ENCODE assay signal across 13 cellular contexts in the genomic region with DNA sequence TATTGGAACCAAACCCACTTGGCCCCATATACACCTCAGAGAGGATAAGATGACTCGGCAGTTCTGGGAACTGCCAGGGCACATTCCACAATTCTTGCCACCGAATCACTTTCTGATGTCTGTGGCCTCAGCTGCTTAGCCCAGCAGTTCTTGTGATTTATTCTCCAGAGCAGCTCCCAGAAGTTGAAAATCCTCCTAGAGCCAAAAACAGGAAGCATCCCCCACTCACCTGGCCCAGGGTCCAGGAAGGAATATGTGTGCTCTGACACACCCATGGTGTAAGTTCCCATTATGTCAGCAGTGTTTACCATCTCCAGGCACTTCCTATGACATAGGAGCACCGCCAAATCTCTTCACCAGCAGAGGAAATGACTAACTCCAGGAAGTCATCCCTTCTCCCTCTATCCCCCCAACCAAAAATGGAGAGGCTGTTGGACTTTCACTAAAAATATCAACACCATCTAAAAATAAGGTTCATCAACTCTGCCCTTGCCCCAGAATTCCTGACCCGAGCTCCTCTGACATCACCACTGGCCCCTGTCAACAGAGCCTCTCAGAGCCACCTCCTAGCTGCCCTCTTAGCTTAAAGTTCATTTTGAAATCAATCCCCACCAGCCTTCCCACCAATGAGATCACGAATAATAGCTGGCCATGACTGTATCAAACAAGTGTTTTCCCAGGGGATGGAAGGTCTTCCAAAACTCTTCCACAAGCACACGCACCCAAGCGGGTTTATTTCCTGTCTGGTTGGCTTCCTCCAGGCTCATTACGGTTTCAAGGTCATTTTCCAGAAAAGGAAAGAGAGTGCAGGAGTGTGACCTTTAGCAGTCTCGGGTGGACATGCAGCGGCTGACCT.
A peak's percentile ranks its signal among the peaks of the same experiment; 100 is the strongest.
DNase-seq lines count a peak whose midpoint lies in the region; ATAC-seq, FAIRE-seq and TF ChIP-seq lines count a peak whose summit lies in the region.
"Had no signal": no experiment of that assay in that cellular context is flagged by ENCODE, and none has a peak within 500 bp of the region (broad histone marks: within the 10 kb centered on the region; RNA-seq: fewer than 3 reads in every experiment).

No MANE protein-coding gene starts in this region.

- no TSS peak for BruUV-seq in PC-9 (replicated peaks; lab: Mats Ljungman, UMichigan)

- intact Hi-C loops in PC-9 (cut with micrococcal nuclease; ENCODE audit: unreplicated experiment) (loop anchor here (10.0 kb wide), 1 partner anchor 1603 kb away; no protein-coding TSS in a partner anchor), esophagus squamous epithelium (cut with DNase I) (no loop called here)

- FAIRE-seq in GM19239 (lab: Jason Lieb, UNC) (no peak), GM12891 (lab: Jason Lieb, UNC) (no peak)

- H3K4me1 ChIP-seq in PC-9 (replicated peaks; ENCODE audit: insufficient read depth) (peaks cover 6% of the 10 kb centered on the region), esophagus squamous epithelium (peaks cover 5 to 10% (median 6%) of the 10 kb centered on the region in 3 donors)

- TF ChIP-seq POLR2A in esophagus squamous epithelium (IDR thresholded peaks at IDR 0.05) (no peak), GM12891 (IDR thresholded peaks at IDR 0.05; ENCODE audit: low read depth, low read length) (no peak)

- no peaks in the 10 kb centered on the region for H3K36me3 Mint-ChIP-seq in nephron (ENCODE audit: low read depth)
- H3K36me3 Mint-ChIP-seq: natural killer cell treated with Interleukin-12 subunit alpha and Interleukin-12 subunit beta and Interleukin-15 and Interleukin-18, amount 100 ng/mL, for 72 hours had no signal

- no peak overlapping the region for H2AFZ ChIP-seq in PC-9

- no peaks in the 10 kb centered on the region for H3K9me3 Mint-ChIP-seq in nephron
- H3K9me3 Mint-ChIP-seq: natural killer cell treated with Interleukin-12 subunit alpha and Interleukin-12 subunit beta and Interleukin-15 and Interleukin-18, amount 100 ng/mL, for 72 hours had no signal

- no peaks in the 10 kb centered on the region for H3F3A ChIP-seq in PC-9 (ENCODE audit: insufficient read depth, low read depth)

- peaks cover 8% of the 10 kb centered on the region for H3K4me1 Mint-ChIP-seq in nephron

- no peak overlapping the region for H3K4me2 ChIP-seq in PC-9

- POLR2A ChIA-PET in PC-9 (lab: Charles Lee; ENCODE audit: unreplicated experiment) = no interaction called here

- no peak overlapping the region for H3K4me3 Mint-ChIP-seq in nephron
- H3K4me3 Mint-ChIP-seq: natural killer cell treated with Interleukin-12 subunit alpha and Interleukin-12 subunit beta and Interleukin-15 and Interleukin-18, amount 100 ng/mL, for 72 hours had no signal

- WGBS in esophagus squamous epithelium, 2 donors = 52 to 61% methylated on average over 10 of the region's 10 CpGs

- no peaks in the 10 kb centered on the region for H3K27me3 ChIP-seq in PC-9 (ENCODE audit: insufficient read depth, low read depth)
- no peaks in the 10 kb centered on the region for H3K27me3 ChIP-seq in esophagus squamous epithelium
- H3K27me3 ChIP-seq: cardiac muscle cell had no signal

- CTCF ChIA-PET in PC-9 (lab: Charles Lee) = no interaction called here

- DNase-seq in AG10803 (ENCODE audit: low read depth) (peak; percentile 52), PC-9 (peak; percentile 15 to 49), esophagus squamous epithelium (lab: John Stamatoyannopoulos, UW) (no peak), SW 1271 (lab: John Stamatoyannopoulos, UW) (no peak), GM19239 (ENCODE audit: insufficient read length, low spot score) (no peak), GM12891 (ENCODE audit: insufficient read length, low spot score) (no peak)
- DNase-seq: activated CD8-positive, alpha-beta memory T cell treated with anti-CD3 and anti-CD28 coated beads, Interleukin-2, amount 50 U/mL, for 48 hours; hippocampal formation; NCI-H446 treated with DMSO at 0.1 percent for 48 hours had no signal

- TF ChIP-seq CTCF in AG10803 (conservative IDR thresholded peaks at IDR 0.05; ENCODE audit: low read length) = no peak
- TF ChIP-seq CTCF in PC-9 (conservative IDR thresholded peaks at IDR 0.05) = no peak
- TF ChIP-seq CTCF in esophagus squamous epithelium (IDR thresholded peaks at IDR 0.05) = no peak
- TF ChIP-seq CTCF in nephron (IDR thresholded peaks at IDR 0.05; ENCODE audit: unreplicated experiment in 3 of 3) = no peak

- no peak overlapping the region for H3K27ac ChIP-seq in PC-9
- peak overlapping the region; percentile 7 to 50 (median 24) for H3K27ac ChIP-seq in esophagus squamous epithelium
- H3K27ac ChIP-seq: cardiac muscle cell had no signal

- H3K79me2 ChIP-seq in PC-9 (ENCODE audit: low read depth) = no peaks in the 10 kb centered on the region

- H3K9me3 ChIP-seq in PC-9 (ENCODE audit: insufficient read depth, low read depth) (no peaks in the 10 kb centered on the region), esophagus squamous epithelium (no peaks in the 10 kb centered on the region)

- H3K27ac Mint-ChIP-seq in nephron = peak overlapping the region; percentile 17 to 73 (median 45)
- H3K27ac Mint-ChIP-seq: natural killer cell treated with Interleukin-12 subunit alpha and Interleukin-12 subunit beta and Interleukin-15 and Interleukin-18, amount 100 ng/mL, for 72 hours had no signal

- ATAC-seq in HG02763 (IDR thresholded peaks at IDR 0.05; ENCODE audit: unreplicated experiment) = no peak
- ATAC-seq: natural killer cell treated with Interleukin-12 subunit alpha and Interleukin-12 subunit beta and Interleukin-15 and Interleukin-18, amount 100 ng/mL, for 72 hours had no signal

- H3K36me3 ChIP-seq in PC-9 (ENCODE audit: low read depth) (no peaks in the 10 kb centered on the region), esophagus squamous epithelium (no peaks in the 10 kb centered on the region)
- H3K36me3 ChIP-seq: cardiac muscle cell had no signal

- H4K20me1 ChIP-seq in PC-9 (ENCODE audit: insufficient read depth) = no peaks in the 10 kb centered on the region

- no peaks in the 10 kb centered on the region for H3K9me2 ChIP-seq in PC-9 (ENCODE audit: insufficient read depth)

- H3K4me3 ChIP-seq in AG10803 (ENCODE audit: low read length) (no peak overlapping the region), PC-9 (no peak overlapping the region), esophagus squamous epithelium (no peak overlapping the region)
- H3K4me3 ChIP-seq: cardiac muscle cell had no signal

- H3K27me3 Mint-ChIP-seq in nephron (ENCODE audit: low read depth) = peaks cover 5% of the 10 kb centered on the region

TF ChIP-seq in GM12891, 5 proteins besides CTCF, POLR2A, EP300 and RAD21:
- TF ChIP-seq SPI1 (IDR thresholded peaks at IDR 0.05; ENCODE audit: low read depth, low read length) (no peak), TAF1 (IDR thresholded peaks at IDR 0.05; ENCODE audit: low read depth, low read length) (no peak), PAX5 (IDR thresholded peaks at IDR 0.05; ENCODE audit: insufficient read depth, low read length, severe bottlenecking) (no peak), POLR2AphosphoS5 (IDR thresholded peaks at IDR 0.05; ENCODE audit: low read depth, low read length) (no peak), POU2F2 (IDR thresholded peaks at IDR 0.05; ENCODE audit: low read depth, low read length) (no peak)
TF ChIP-seq in GM12891: peak in this region for 0.

Comparison
In these comparisons a context has a peak if more than half of its experiments do, and no peak if none do; other contexts are left out.
1. DNase-seq: peak in AG10803 (single experiment) and PC-9 (2 of 2); none in esophagus squamous epithelium (single experiment), SW 1271 (0 of 2), GM19239 (single experiment) and GM12891 (single experiment).